7 cellular contexts compared by ENCODE assay signal in genomic region chr19:11096210-11096841, GRCh38.
A peak's percentile ranks its signal among the peaks of the same experiment; 100 is the strongest.
DNase-seq lines count a peak whose midpoint lies in the region; ATAC-seq and TF ChIP-seq lines count a peak whose summit lies in the region.

No MANE protein-coding gene starts in this region.

- peak; percentile 52 for DNase-seq in activated T-cell treated with anti-CD3 and anti-CD28 coated beads, Interleukin-2, amount 50 U/mL, for 1 hour
- DNase-seq in fibroblast of pulmonary artery (ENCODE audit: low read depth) (peak; percentile 77), NCI-H1694 (lab: John Stamatoyannopoulos, UW) (no peak), NCI-H1436 treated with DMSO at 0.1 percent for 48 hours (lab: John Stamatoyannopoulos, UW) (no peak)

- ATAC-seq in GM18867 (IDR thresholded peaks at IDR 0.05; ENCODE audit: unreplicated experiment) (peak; percentile 49), HG03280 (IDR thresholded peaks at IDR 0.05; ENCODE audit: unreplicated experiment) (peak; percentile 46)

- peak overlapping the region; percentile 35 to 99 (median 78) for H3K27ac ChIP-seq in skin epidermis

- no peak for TF ChIP-seq CTCF in fibroblast of pulmonary artery (IDR thresholded peaks at IDR 0.05; ENCODE audit: low read length, missing control alignments)

- H3K4me3 ChIP-seq in fibroblast of pulmonary artery (replicated peaks; ENCODE audit: low read depth, low read length), result peak overlapping the region; percentile 12
- H3K4me3 ChIP-seq in skin epidermis, result no peak overlapping the region

Comparison
In these comparisons a context has a peak if more than half of its experiments do, and no peak if none do; other contexts are left out.
1. DNase-seq: peak in activated T-cell treated with anti-CD3 and anti-CD28 coated beads, Interleukin-2, amount 50 U/mL, for 1 hour (single experiment) and fibroblast of pulmonary artery (single experiment); none in NCI-H1694 (single experiment) and NCI-H1436 treated with DMSO at 0.1 percent for 48 hours (single experiment).